ENCODE assay signal across 21 cellular contexts in genomic region chr3:8669019-8669418, GRCh38. TPM values are rescaled to one million over a fixed set of nuclear protein-coding genes. Genes with fewer than 3 reads are reported as not detected.
DNase-seq lines count a peak whose midpoint lies in the region; TF ChIP-seq lines count a peak whose summit lies in the region.
"Had no signal": no experiment of that assay in that cellular context is flagged by ENCODE, and none has a peak within 500 bp of the region (broad histone marks: within the 10 kb centered on the region; RNA-seq: fewer than 3 reads in every experiment).

No MANE protein-coding gene starts in this region.

- H3K79me1 ChIP-seq in trophoblast cell (ENCODE audit: low read length), result no peaks in the 10 kb centered on the region

- no CpG with 5 or more reads among the region's 2 CpGs for WGBS in trophoblast cell (ENCODE audit: extremely low coverage, insufficient coverage, insufficient read length)

- no peaks in the 10 kb centered on the region for H3K4me1 ChIP-seq in trophoblast cell (ENCODE audit: control insufficient read depth in 1 of 2, insufficient read depth in 2 of 2, low read length in 2 of 2)

- H3K4me3 ChIP-seq in trophoblast cell (ENCODE audit: low read depth, low read length), result no peak overlapping the region

- intact Hi-C loops in posterior cingulate gyrus (cut with DNase I), result no loop called here

- H3K9me3 Mint-ChIP-seq in chondrocyte (ENCODE audit: low read depth) (no peaks in the 10 kb centered on the region), mesothelial cell of epicardium (peaks cover 9% of the 10 kb centered on the region), type B pancreatic cell (no peaks in the 10 kb centered on the region)

- H2BK120ac ChIP-seq in trophoblast cell (ENCODE audit: insufficient read depth, low read length, poor library complexity), result no peak overlapping the region

- H3K4me1 Mint-ChIP-seq in chondrocyte (ENCODE audit: low read depth) (peaks cover 7% of the 10 kb centered on the region), mesothelial cell of epicardium (peaks cover 20% of the 10 kb centered on the region), type B pancreatic cell (ENCODE audit: unreplicated experiment) (peaks cover 16% of the 10 kb centered on the region)

- no peaks in the 10 kb centered on the region for H3K9me3 ChIP-seq in trophoblast cell (ENCODE audit: insufficient read depth, low read depth, low read length)

- H3K18ac ChIP-seq in trophoblast cell (ENCODE audit: low read length), result no peak overlapping the region

- H3K36me3 Mint-ChIP-seq in chondrocyte (ENCODE audit: low read depth), result no peaks in the 10 kb centered on the region
- H3K36me3 Mint-ChIP-seq in mesothelial cell of epicardium, result no peaks in the 10 kb centered on the region
- H3K36me3 Mint-ChIP-seq in type B pancreatic cell, result no peaks in the 10 kb centered on the region
- H3K36me3 Mint-ChIP-seq: CD8-positive, alpha-beta T cell had no signal

- no peak overlapping the region for H3K27ac ChIP-seq in trophoblast cell (ENCODE audit: low read depth, low read length)
- H3K27ac ChIP-seq: KMS-11 had no signal

- no peak overlapping the region for H2AK5ac ChIP-seq in trophoblast cell (ENCODE audit: low read length)

- no peak overlapping the region for H4K91ac ChIP-seq in trophoblast cell (ENCODE audit: low read depth, low read length)

- no peak overlapping the region for H2AFZ ChIP-seq in trophoblast cell (ENCODE audit: insufficient read depth, low read length, poor library complexity)

- no peak overlapping the region for H4K8ac ChIP-seq in trophoblast cell (ENCODE audit: low read depth, low read length)

- peak; percentile 39 for TF ChIP-seq CTCF in chondrocyte (IDR thresholded peaks at IDR 0.05)
- TF ChIP-seq CTCF in mesothelial cell of epicardium (IDR thresholded peaks at IDR 0.05; ENCODE audit: unreplicated experiment), result no peak
- peak; percentile 61 for TF ChIP-seq CTCF in type B pancreatic cell (conservative IDR thresholded peaks at IDR 0.05)

- H3K27ac Mint-ChIP-seq in chondrocyte (ENCODE audit: unreplicated experiment) (no peak overlapping the region), mesothelial cell of epicardium (peak overlapping the region; percentile 56), type B pancreatic cell (no peak overlapping the region)
- H3K27ac Mint-ChIP-seq: CD8-positive, alpha-beta T cell had no signal

- DNase-seq in LHCN-M2 (ENCODE audit: low read depth) (peak; percentile 25), chondrocyte (ENCODE audit: low spot score) (no peak), mesothelial cell of epicardium (ENCODE audit: low spot score in 2 of 2, unreplicated experiment in 2 of 2) (no peak), type B pancreatic cell (ENCODE audit: extremely low spot score, unreplicated experiment) (no peak), posterior cingulate gyrus (no peak), trophoblast cell (no peak), mesenteric fat pad (ENCODE audit: low spot score) (no peak)
- DNase-seq: ACHN; C1 segment of cervical spinal cord; CD8-positive, alpha-beta T cell; GOT3; HCEC 1CT; IMR-90; NCI-H1105; NCI-H1694; NCI-H2081; NCI-H2171 treated with DMSO at 0.1 percent for 48 hours; NCI-H446; NCI-H526; SHP77 had no signal

- no peaks in the 10 kb centered on the region for H3K36me3 ChIP-seq in trophoblast cell (ENCODE audit: control insufficient read depth in 1 of 2, insufficient read depth in 2 of 2, low read length in 2 of 2)

- H3K4ac ChIP-seq in trophoblast cell (ENCODE audit: low read depth, low read length), result no peak overlapping the region

- no peak overlapping the region for H4K12ac ChIP-seq in trophoblast cell (ENCODE audit: low read depth, low read length)

- no peak overlapping the region for H3K4me2 ChIP-seq in trophoblast cell (ENCODE audit: low read length)
- H3K4me2 ChIP-seq: KMS-11 had no signal

- no peak overlapping the region for H3K9ac ChIP-seq in trophoblast cell (ENCODE audit: low read length)
- H3K9ac ChIP-seq: KMS-11 had no signal

- H3K4me3 Mint-ChIP-seq in chondrocyte (ENCODE audit: unreplicated experiment) (no peak overlapping the region), mesothelial cell of epicardium (no peak overlapping the region), type B pancreatic cell (no peak overlapping the region)
- H3K4me3 Mint-ChIP-seq: CD8-positive, alpha-beta T cell had no signal

- H3K14ac ChIP-seq in trophoblast cell (ENCODE audit: low read length), result no peak overlapping the region

- no peak overlapping the region for H3K23ac ChIP-seq in trophoblast cell (ENCODE audit: low read length)

- no peak overlapping the region for H2BK12ac ChIP-seq in trophoblast cell (ENCODE audit: low read length)

- H2BK5ac ChIP-seq in trophoblast cell (ENCODE audit: low read depth, low read length, poor library complexity), result no peak overlapping the region

- no peaks in the 10 kb centered on the region for H3K27me3 ChIP-seq in trophoblast cell (ENCODE audit: insufficient read depth, low read length)

- H3K79me2 ChIP-seq in trophoblast cell (ENCODE audit: control insufficient read depth, insufficient read depth, low read length, poor library complexity), result no peaks in the 10 kb centered on the region

- H3K27me3 Mint-ChIP-seq in chondrocyte (ENCODE audit: low read depth) (no peaks in the 10 kb centered on the region), mesothelial cell of epicardium (ENCODE audit: low read depth) (peaks cover 1% of the 10 kb centered on the region), type B pancreatic cell (no peaks in the 10 kb centered on the region)

RNA-seq across cellular contexts. Expression of gene SSUH2, which starts 24.4 kb away (rescaled TPM):
- total RNA-seq in LHCN-M2 (2014; rRNA removed) (0.11 TPM in 1 of 2 replicates, not detected in the other), chondrocyte (0.31 TPM in 1 of 3 replicates, not detected in the others), mesothelial cell of epicardium (1.3 to 1.4 TPM (median 1.3 TPM) in 3 replicates), type B pancreatic cell (ENCODE audit: low replicate concordance) (0.45 and 1.4 TPM in 2 replicates), mesenteric fat pad (0.45 TPM)
- 0.17 TPM for polyA plus RNA-seq in LHCN-M2 (2012)
- polyA plus RNA-seq in trophoblast cell (2013), result 0.25 and 0.30 TPM in 2 replicates
- total RNA-seq: CD8-positive, alpha-beta T cell; IMR-90 had no signal
